14 cellular contexts compared by ENCODE assay signal in genomic region chr21:44853601-44854390, GRCh38. TPM values are rescaled to one million over a fixed set of nuclear protein-coding genes. Genes with fewer than 3 reads are reported as not detected.
DNase-seq lines count a peak whose midpoint lies in the region; ATAC-seq and TF ChIP-seq lines count a peak whose summit lies in the region.
"Had no signal": no experiment of that assay in that cellular context is flagged by ENCODE, and none has a peak within 500 bp of the region (broad histone marks: within the 10 kb centered on the region; RNA-seq: fewer than 3 reads in every experiment).

No MANE protein-coding gene starts in this region.

- no TSS peak for BruUV-seq in Panc1 (replicated peaks; lab: Mats Ljungman, UMichigan)

- POLR2A ChIA-PET in Panc1 (lab: Charles Lee): no interaction called here

- no peaks in the 10 kb centered on the region for H3K9me3 ChIP-seq in Panc1 (ENCODE audit: control insufficient read depth, insufficient read depth, low read depth, low read length)
- H3K9me3 ChIP-seq: SJCRH30 had no signal

- intact Hi-C loops in Panc1 (cut with micrococcal nuclease; ENCODE audit: unreplicated experiment): no loop called here
- intact Hi-C loops in left cardiac atrium (cut with DNase I): no loop called here

- CTCF ChIA-PET in Panc1 (lab: Charles Lee): no interaction called here

- no peak for DNase-seq in T-helper 2 cell treated with Interferon-gamma antibody and Interleukin-4, amounts not matched to agents 5 μg/mL and 100 μg/mL, for 36 hours (ENCODE audit: low spot score)
- DNase-seq in T-helper 2 cell (no peak), Panc1 (ENCODE audit: low read depth, low spot score) (no peak), left cardiac atrium (peak; percentile 67), progenitor cell of endocrine pancreas (ENCODE audit: low spot score, unreplicated experiment) (no peak), cerebellum (ENCODE audit: low spot score) (no peak)
- no peak for DNase-seq in stimulated activated CD4-positive, alpha-beta T cell treated with anti-CD3 and anti-CD28 coated beads, Interleukin-15, amount 100 ng/mL, for 24 hours
- DNase-seq in stimulated activated CD4-positive, alpha-beta T cell treated with anti-CD3 and anti-CD28 coated beads, Interleukin-4, amount 100 ng/mL, for 1 hour: no peak
- DNase-seq: 8988T, mesenchymal stem cell, NCI-H1105 treated with DMSO at 0.1 percent for 48 hours, occipital lobe had no signal

- no peaks in the 10 kb centered on the region for H3K9me3 Mint-ChIP-seq in T-helper 2 cell treated with Interferon-gamma antibody and Interleukin-4, amounts not matched to agents 5 μg/mL and 100 μg/mL, for 36 hours
- no peaks in the 10 kb centered on the region for H3K9me3 Mint-ChIP-seq in progenitor cell of endocrine pancreas (ENCODE audit: low read depth)

- H3K27ac ChIP-seq in Panc1 (ENCODE audit: low read length): no peak overlapping the region
- H3K27ac ChIP-seq: SJCRH30 had no signal

- TF ChIP-seq CTCF in Panc1 (IDR thresholded peaks at IDR 0.05): no peak
- no peak for TF ChIP-seq CTCF in progenitor cell of endocrine pancreas (IDR thresholded peaks at IDR 0.05; ENCODE audit: unreplicated experiment)

- no peaks in the 10 kb centered on the region for H3K27me3 Mint-ChIP-seq in T-helper 2 cell treated with Interferon-gamma antibody and Interleukin-4, amounts not matched to agents 5 μg/mL and 100 μg/mL, for 36 hours (ENCODE audit: low read depth)
- H3K27me3 Mint-ChIP-seq in progenitor cell of endocrine pancreas: no peaks in the 10 kb centered on the region

- H3K27ac Mint-ChIP-seq in T-helper 2 cell treated with Interferon-gamma antibody and Interleukin-4, amounts not matched to agents 5 μg/mL and 100 μg/mL, for 36 hours: peak overlapping the region; percentile 41
- H3K27ac Mint-ChIP-seq in progenitor cell of endocrine pancreas: peak overlapping the region; percentile 64

- peaks cover 29% of the 10 kb centered on the region for H3K4me1 Mint-ChIP-seq in T-helper 2 cell treated with Interferon-gamma antibody and Interleukin-4, amounts not matched to agents 5 μg/mL and 100 μg/mL, for 36 hours (ENCODE audit: low read depth)
- H3K4me1 Mint-ChIP-seq in progenitor cell of endocrine pancreas (ENCODE audit: low read depth): peaks cover 8% of the 10 kb centered on the region

- no peak overlapping the region for H3K4me3 ChIP-seq in Panc1 (ENCODE audit: low read depth in 2 of 2, low read length in 2 of 2)
- H3K4me3 ChIP-seq: SJCRH30, smooth muscle cell had no signal

- peaks cover 65% of the 10 kb centered on the region for H3K36me3 Mint-ChIP-seq in T-helper 2 cell treated with Interferon-gamma antibody and Interleukin-4, amounts not matched to agents 5 μg/mL and 100 μg/mL, for 36 hours (ENCODE audit: low read depth)
- peaks cover 31% of the 10 kb centered on the region for H3K36me3 Mint-ChIP-seq in progenitor cell of endocrine pancreas (ENCODE audit: insufficient read depth)

- ATAC-seq in Panc1 (peak; percentile 42), left cardiac atrium (peak; percentile 57 to 60)

- no peaks in the 10 kb centered on the region for H3K27me3 ChIP-seq in Panc1 (ENCODE audit: control insufficient read depth, insufficient read depth, low read length)
- H3K27me3 ChIP-seq: SJCRH30 had no signal

- no peak overlapping the region for H3K4me3 Mint-ChIP-seq in T-helper 2 cell treated with Interferon-gamma antibody and Interleukin-4, amounts not matched to agents 5 μg/mL and 100 μg/mL, for 36 hours
- no peak overlapping the region for H3K4me3 Mint-ChIP-seq in progenitor cell of endocrine pancreas (ENCODE audit: low read depth)

- H3K36me3 ChIP-seq in Panc1 (ENCODE audit: control insufficient read depth, insufficient read depth, low read length): peaks cover 6% of the 10 kb centered on the region

- peaks cover 3% of the 10 kb centered on the region for H3K4me1 ChIP-seq in Panc1 (ENCODE audit: control insufficient read depth, insufficient read depth, low read length)

- in situ Hi-C loops in Panc1 (cut with HindIII; ENCODE audit: low pct_unique_long_range_greater_than_20kb, low sequenced_read_pairs): no loop called here

RNA-seq across cellular contexts. Expression of gene PTTG1IP, which starts 19.7 kb away (rescaled TPM):
- total RNA-seq in Panc1 (2021; ENCODE audit: unreplicated experiment): 226 TPM
- polyA plus RNA-seq in Panc1 (2012; ENCODE audit: insufficient read length): 169 TPM
- 100 to 1,000 TPM; 181 to 195 TPM for total RNA-seq in left cardiac atrium
- total RNA-seq in progenitor cell of endocrine pancreas: 221 and 226 TPM in 2 replicates
- total RNA-seq in cerebellum: 93.7 TPM

RNA-seq across cellular contexts. Expression of gene SUMO3, which starts 35.9 kb away (rescaled TPM):
- total RNA-seq in Panc1 (2021; ENCODE audit: unreplicated experiment) (41.4 TPM), left cardiac atrium (10 to 100 TPM; 71.2 to 93.3 TPM), progenitor cell of endocrine pancreas (65.0 and 73.5 TPM in 2 replicates), cerebellum (43.8 TPM)
- polyA plus RNA-seq in Panc1 (2012; ENCODE audit: insufficient read length): 55.8 TPM

RNA-seq across cellular contexts. Expression of gene UBE2G2, which starts 52.2 kb away (rescaled TPM):
- total RNA-seq in Panc1 (2021; ENCODE audit: unreplicated experiment) (77.4 TPM), left cardiac atrium (10 to 100 TPM; 62.0 to 83.0 TPM), progenitor cell of endocrine pancreas (78.7 and 85.2 TPM in 2 replicates), cerebellum (102 TPM)
- 69.4 TPM for polyA plus RNA-seq in Panc1 (2012; ENCODE audit: insufficient read length)
